Comparison of ENCODE assay signal across 25 cellular contexts in genomic region chr17:45423936-45424335, GRCh38. TPM values are rescaled to one million over a fixed set of nuclear protein-coding genes. Genes with fewer than 3 reads are reported as not detected.
DNase-seq lines count a peak whose midpoint lies in the region; ATAC-seq and TF ChIP-seq lines count a peak whose summit lies in the region.
"Had no signal": no experiment of that assay in that cellular context is flagged by ENCODE, and none has a peak within 500 bp of the region (broad histone marks: within the 10 kb centered on the region; RNA-seq: fewer than 3 reads in every experiment).

No MANE protein-coding gene starts in this region.

- H3K79me2 ChIP-seq in GM23338 (replicated peaks; ENCODE audit: insufficient read depth) (no peaks in the 10 kb centered on the region; the same call in none of the 2 replicates), trophoblast cell (ENCODE audit: control insufficient read depth, insufficient read depth, low read length, poor library complexity) (no peaks in the 10 kb centered on the region)

- H2AFZ ChIP-seq in GM23338, result no peak overlapping the region
- H2AFZ ChIP-seq in trophoblast cell (ENCODE audit: insufficient read depth, low read length, poor library complexity), result no peak overlapping the region

- H3K27me3 ChIP-seq in GM23338 (ENCODE audit: insufficient read depth) (peaks cover 9% of the 10 kb centered on the region), Panc1 (ENCODE audit: control insufficient read depth, insufficient read depth, low read length) (no peaks in the 10 kb centered on the region), esophagus squamous epithelium (peaks cover 0 to 16% (median 0%) of the 10 kb centered on the region in 4 donors), trophoblast cell (ENCODE audit: insufficient read depth, low read length) (peaks cover 3% of the 10 kb centered on the region)
- H3K27me3 ChIP-seq: ovary, right lobe of liver, thyroid gland had no signal

- H4K91ac ChIP-seq in trophoblast cell (ENCODE audit: low read depth, low read length), result no peak overlapping the region

- ATAC-seq in GM23338 (no peak), Panc1 (no peak)
- ATAC-seq: activated CD4-positive, CD25-positive, alpha-beta regulatory T cell treated with anti-CD3 and anti-CD28 coated beads, Interleukin-2, amount 50 U/mL, for 24 hours; right lobe of liver had no signal

- CTCF ChIA-PET in Panc1 (lab: Charles Lee), result no interaction called here

- H3F3A ChIP-seq in GM23338 (replicated peaks; ENCODE audit: low read depth), result peaks cover 18% of the 10 kb centered on the region; the same call in 1 of the 2 replicates

- H3K36me3 ChIP-seq in GM23338 (ENCODE audit: insufficient read depth) (no peaks in the 10 kb centered on the region), Panc1 (ENCODE audit: control insufficient read depth, insufficient read depth, low read length) (peaks cover 3% of the 10 kb centered on the region; the same call in 1 of the 2 replicates), esophagus squamous epithelium (peaks cover 0 to 29% (median 0%) of the 10 kb centered on the region in 3 donors), trophoblast cell (ENCODE audit: control insufficient read depth in 1 of 2, insufficient read depth in 2 of 2, low read length in 2 of 2) (no peaks in the 10 kb centered on the region)
- H3K36me3 ChIP-seq: ovary, right lobe of liver, thyroid gland had no signal

- in situ Hi-C loops in Panc1 (cut with HindIII; ENCODE audit: low pct_unique_long_range_greater_than_20kb, low sequenced_read_pairs), result no loop called here

- DNase-seq in GM23338 (ENCODE audit: low spot score) (no peak), Panc1 (ENCODE audit: low read depth, low spot score) (no peak), esophagus squamous epithelium (lab: John Stamatoyannopoulos, UW) (no peak), trophoblast cell (no peak), caudate nucleus (lab: John Stamatoyannopoulos, UW) (no peak), GM20000 (ENCODE audit: low spot score) (no peak)
- DNase-seq in activated CD8-positive, alpha-beta memory T cell treated with anti-CD3 and anti-CD28 coated beads, Interleukin-2, amount 50 U/mL, for 48 hours, result no peak
- no peak for DNase-seq in effector CD8-positive, alpha-beta T cell (lab: John Stamatoyannopoulos, UW)
- DNase-seq: activated gamma-delta T cell; activated T-cell treated with anti-CD3 and anti-CD28 coated beads, Interleukin-2, amount 50 U/mL, for 1 hour; CD4-positive, CD25-positive, alpha-beta regulatory T cell; DMS 273 treated with DMSO at 0.1 percent for 48 hours; effector memory CD4-positive, alpha-beta T cell; NCI-H1105 treated with DMSO at 0.1 percent for 48 hours; NCI-H2081; NCI-H345; NCI-H748 treated with DMSO at 0.1 percent for 48 hours; ovary; SHP77; stimulated activated CD4-positive, alpha-beta T cell treated with anti-CD3 and anti-CD28 coated beads, Interleukin-15, amount 100 ng/mL, for 24 hours; thyroid gland had no signal

- H3K27ac Mint-ChIP-seq in GM23338, result no peak overlapping the region
- H3K27ac Mint-ChIP-seq: CD4-positive, CD25-positive, alpha-beta regulatory T cell; memory B cell; stimulated activated naive CD8-positive, alpha-beta T cell treated with anti-CD3 and anti-CD28 coated beads, Interleukin-15, Interleukin-2, amounts not matched to agents 100 ng/mL and 50 ng/mL, for 24 hours had no signal

- TF ChIP-seq POLR2A in esophagus squamous epithelium (IDR thresholded peaks at IDR 0.05), result no peak

- H3K4me1 Mint-ChIP-seq in GM23338, result peaks cover 36% of the 10 kb centered on the region

- WGBS in esophagus squamous epithelium, 2 donors, result 25 to 100% methylated on average over 1 of the region's 1 CpG
- WGBS in trophoblast cell (ENCODE audit: extremely low coverage, insufficient coverage, insufficient read length), result no CpG with 5 or more reads among the region's 1 CpG

- no peak overlapping the region for H2AK5ac ChIP-seq in trophoblast cell (ENCODE audit: low read length)

- H3K9ac ChIP-seq in trophoblast cell (ENCODE audit: low read length), result no peak overlapping the region

- TF ChIP-seq CTCF in GM23338 (conservative IDR thresholded peaks at IDR 0.05; ENCODE audit: low read depth in 2 of 2), result no peak
- no peak for TF ChIP-seq CTCF in Panc1 (IDR thresholded peaks at IDR 0.05)
- no peak for TF ChIP-seq CTCF in esophagus squamous epithelium (IDR thresholded peaks at IDR 0.05)
- no peak for TF ChIP-seq CTCF in GM20000 (IDR thresholded peaks at IDR 0.05; ENCODE audit: extremely low read depth, missing control alignments)

- POLR2A ChIA-PET in Panc1 (lab: Charles Lee), result no interaction called here

- H3K18ac ChIP-seq in trophoblast cell (ENCODE audit: low read length), result no peak overlapping the region

- H3K4me2 ChIP-seq in GM23338 (0 out of 2 replicates have a peak overlapping the region, but pooled peaks have one; percentile 96), trophoblast cell (ENCODE audit: low read length) (peak overlapping the region; percentile 25)

- peaks cover 19% of the 10 kb centered on the region for H3K4me1 ChIP-seq in GM23338 (ENCODE audit: insufficient read depth)
- no peaks in the 10 kb centered on the region; the same call in 1 of the 2 replicates for H3K4me1 ChIP-seq in Panc1 (ENCODE audit: control insufficient read depth, insufficient read depth, low read length)
- H3K4me1 ChIP-seq in esophagus squamous epithelium, result peaks cover 14 to 52% (median 29%) of the 10 kb centered on the region in 3 donors
- peaks cover 9 to 14% of the 10 kb centered on the region in 2 experiments for H3K4me1 ChIP-seq in trophoblast cell (ENCODE audit: control insufficient read depth in 1 of 2, insufficient read depth in 2 of 2, low read length in 2 of 2)

- H4K12ac ChIP-seq in trophoblast cell (ENCODE audit: low read depth, low read length), result no peak overlapping the region

- H3K36me3 Mint-ChIP-seq in GM23338 (ENCODE audit: low read depth), result peaks cover 11% of the 10 kb centered on the region
- H3K36me3 Mint-ChIP-seq: CD4-positive, CD25-positive, alpha-beta regulatory T cell; memory B cell had no signal

- H3K27ac ChIP-seq in GM23338 (ENCODE audit: low read depth) (no peak overlapping the region), Panc1 (ENCODE audit: low read length) (peak overlapping the region; percentile 89), esophagus squamous epithelium (peak overlapping the region; percentile 24 to 96 (median 78)), trophoblast cell (ENCODE audit: low read depth, low read length) (no peak overlapping the region), caudate nucleus (ENCODE audit: low read depth, low read length) (no peak overlapping the region)
- H3K27ac ChIP-seq: ovary, right lobe of liver had no signal

- H3K4me3 ChIP-seq in GM23338 (0 out of 2 replicates have a peak overlapping the region, but pooled peaks have one; percentile 57), Panc1 (ENCODE audit: low read depth in 2 of 2, low read length in 2 of 2) (peak overlapping the region; percentile 54 to 68), esophagus squamous epithelium (peak overlapping the region in 3 of 4 donors; percentile 19 to 46 (median 35)), trophoblast cell (ENCODE audit: low read depth, low read length) (no peak overlapping the region)
- H3K4me3 ChIP-seq: ovary, right lobe of liver, thyroid gland had no signal

- peaks cover 2% of the 10 kb centered on the region; the same call in 1 of the 3 replicates for H3K9me3 Mint-ChIP-seq in GM23338
- H3K9me3 Mint-ChIP-seq: CD4-positive, CD25-positive, alpha-beta regulatory T cell; memory B cell; stimulated activated naive CD8-positive, alpha-beta T cell treated with anti-CD3 and anti-CD28 coated beads, Interleukin-15, Interleukin-2, amounts not matched to agents 100 ng/mL and 50 ng/mL, for 24 hours had no signal

- H2BK5ac ChIP-seq in trophoblast cell (ENCODE audit: low read depth, low read length, poor library complexity), result no peak overlapping the region

- H3K79me1 ChIP-seq in trophoblast cell (ENCODE audit: low read length), result peaks cover 5% of the 10 kb centered on the region

- no peaks in the 10 kb centered on the region for H3K9me2 ChIP-seq in GM23338 (ENCODE audit: insufficient read depth)

- TSS peak; percentile 47 for BruUV-seq in Panc1 (replicated peaks; lab: Mats Ljungman, UMichigan)

- intact Hi-C loops in Panc1 (cut with micrococcal nuclease; ENCODE audit: unreplicated experiment) (no loop called here), esophagus squamous epithelium (cut with DNase I) (no loop called here)

- H4K8ac ChIP-seq in trophoblast cell (ENCODE audit: low read depth, low read length), result no peak overlapping the region

- no peaks in the 10 kb centered on the region for H4K20me1 ChIP-seq in GM23338 (replicated peaks; ENCODE audit: insufficient read depth)

- no peak overlapping the region for H2BK12ac ChIP-seq in trophoblast cell (ENCODE audit: low read length)

- peak overlapping the region; percentile 65 for H3K4ac ChIP-seq in trophoblast cell (ENCODE audit: low read depth, low read length)

- no peaks in the 10 kb centered on the region for H3K9me3 ChIP-seq in Panc1 (ENCODE audit: control insufficient read depth, insufficient read depth, low read depth, low read length)
- H3K9me3 ChIP-seq in esophagus squamous epithelium, result no peaks in the 10 kb centered on the region
- H3K9me3 ChIP-seq in trophoblast cell (ENCODE audit: insufficient read depth, low read depth, low read length), result no peaks in the 10 kb centered on the region
- H3K9me3 ChIP-seq: ovary, right lobe of liver, thyroid gland had no signal

- H3K14ac ChIP-seq in trophoblast cell (ENCODE audit: low read length), result peak overlapping the region; percentile 34

- H3K4me3 Mint-ChIP-seq in GM23338, result peak overlapping the region; percentile 76
- H3K4me3 Mint-ChIP-seq: CD4-positive, CD25-positive, alpha-beta regulatory T cell; memory B cell; stimulated activated naive CD8-positive, alpha-beta T cell treated with anti-CD3 and anti-CD28 coated beads, Interleukin-15, Interleukin-2, amounts not matched to agents 100 ng/mL and 50 ng/mL, for 24 hours had no signal

- no peak overlapping the region for H3K23ac ChIP-seq in trophoblast cell (ENCODE audit: low read length)

- H3K27me3 Mint-ChIP-seq in GM23338 (ENCODE audit: insufficient read depth, low read depth, poor library complexity), result peaks cover 18% of the 10 kb centered on the region
- H3K27me3 Mint-ChIP-seq: memory B cell had no signal

- H2BK120ac ChIP-seq in trophoblast cell (ENCODE audit: insufficient read depth, low read length, poor library complexity), result peak overlapping the region; percentile 15

TF ChIP-seq in GM23338, 12 proteins besides CTCF, POLR2A, EP300 and RAD21 (continues in another document):
- TF ChIP-seq ZNF114 (CRISPR knock-in tag; IDR thresholded peaks at IDR 0.05) (no peak), JUNB (IDR thresholded peaks at IDR 0.05; ENCODE audit: unreplicated experiment) (no peak)

RNA-seq across cellular contexts. Expression of gene ARHGAP27, which starts 8.7 kb away (rescaled TPM):
- total RNA-seq in GM23338 (2014; rRNA removed; shearing (Covaris generic)), result 14.3 and 17.7 TPM in 2 replicates
- 5.3 and 5.9 TPM in 2 replicates for polyA plus RNA-seq in GM23338 (2016; fragmentation: Nextera tagmentation; extraction: Ambion mirVana)
- 39.2 TPM for total RNA-seq in Panc1 (2021; ENCODE audit: unreplicated experiment)
- polyA plus RNA-seq in Panc1 (2012; ENCODE audit: insufficient read length), result 41.1 TPM
- total RNA-seq in esophagus squamous epithelium, result 100 to 1,000 TPM in 2 of 4 donors, 10 to 100 TPM in 2; 37.7 to 146 (median 103) TPM
- polyA plus RNA-seq in trophoblast cell (2013), result 12.2 and 13.9 TPM in 2 replicates

Comparison
In these comparisons a context has a peak if more than half of its experiments do, and no peak if none do; other contexts are left out.
1. H3K27ac ChIP-seq: peak in Panc1 (single experiment) and esophagus squamous epithelium (4 of 4); none in GM23338 (single experiment), trophoblast cell (single experiment) and caudate nucleus (single experiment).